Comparison of ENCODE assay signal across 17 cellular contexts in the genomic region with DNA sequence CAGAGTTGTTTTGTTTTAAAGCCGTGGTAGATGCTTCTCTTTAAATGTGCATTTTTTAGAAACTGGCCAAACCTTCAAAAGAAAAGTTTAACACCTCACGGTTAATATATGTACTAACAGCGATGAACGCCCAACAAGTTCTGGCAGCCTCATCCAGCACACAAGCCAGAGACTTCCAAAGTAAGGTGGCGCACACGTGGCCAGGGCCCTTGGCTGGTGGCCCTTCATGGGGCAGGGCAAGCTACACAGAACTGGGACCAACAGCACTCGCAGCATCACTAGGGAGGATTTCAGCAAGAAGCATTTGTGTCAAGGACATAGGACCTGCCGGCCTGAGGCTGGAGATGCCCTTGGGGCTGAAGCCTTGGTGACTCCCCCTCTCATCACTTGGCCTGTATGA. TPM values are rescaled to one million over a fixed set of nuclear protein-coding genes. Genes with fewer than 3 reads are reported as not detected.
A peak's percentile ranks its signal among the peaks of the same experiment; 100 is the strongest.
DNase-seq lines count a peak whose midpoint lies in the region; ATAC-seq and TF ChIP-seq lines count a peak whose summit lies in the region.
"Had no signal": no experiment of that assay in that cellular context is flagged by ENCODE, and none has a peak within 500 bp of the region (broad histone marks: within the 10 kb centered on the region; RNA-seq: fewer than 3 reads in every experiment).

No MANE protein-coding gene starts in this region.

- peak in 5 of 8 donors; percentile 22 to 72 (median 51) for ATAC-seq in heart right ventricle
- ATAC-seq: HepG2 had no signal

- peaks cover 2% of the 10 kb centered on the region for H3K4me1 Mint-ChIP-seq in endothelial cell (ENCODE audit: unreplicated experiment)

- H4K8ac ChIP-seq in neuronal stem cell (ENCODE audit: low read depth, low read length), result no peak overlapping the region

- H2BK12ac ChIP-seq in neuronal stem cell (ENCODE audit: low read length), result no peak overlapping the region

- WGBS in heart right ventricle, 2 donors, result 78 to 93% methylated on average over 8 of the region's 8 CpGs
- no CpG with 5 or more reads among the region's 8 CpGs for WGBS in neuronal stem cell (ENCODE audit: extremely low coverage in 2 of 2, insufficient read length in 2 of 2, insufficient replicate concordance in 1 of 2), 2 donors

- no peak overlapping the region for H3K14ac ChIP-seq in neuronal stem cell (ENCODE audit: low read length)

- no peak for TF ChIP-seq POLR2A in vagina (IDR thresholded peaks at IDR 0.05)

- H3K9me3 ChIP-seq in heart right ventricle (no peaks in the 10 kb centered on the region), right atrium auricular region (no peaks in the 10 kb centered on the region), neuronal stem cell (replicated peaks in 1 of 2; ENCODE audit: control insufficient read depth in 2 of 2, insufficient read depth in 1 of 2, low read depth in 1 of 2, low read length in 2 of 2) (no peaks in the 10 kb centered on the region), vagina (no peaks in the 10 kb centered on the region)
- H3K9me3 ChIP-seq: BE2C, HAP-1 had no signal

- H3K27me3 ChIP-seq in heart right ventricle, result no peaks in the 10 kb centered on the region
- H3K27me3 ChIP-seq in right atrium auricular region, result no peaks in the 10 kb centered on the region
- no peaks in the 10 kb centered on the region for H3K27me3 ChIP-seq in neuronal stem cell (ENCODE audit: control insufficient read depth in 3 of 3, insufficient read depth in 3 of 3, low read depth in 1 of 3, low read length in 3 of 3)
- no peaks in the 10 kb centered on the region for H3K27me3 ChIP-seq in vagina
- H3K27me3 ChIP-seq: BE2C had no signal

- H3K9ac ChIP-seq in neuronal stem cell (ENCODE audit: low read depth, low read length, poor library complexity), result no peak overlapping the region

- no peak overlapping the region for H3K4ac ChIP-seq in neuronal stem cell (ENCODE audit: low read length)

- no peak overlapping the region for H2AK5ac ChIP-seq in neuronal stem cell (ENCODE audit: low read depth, low read length)

- no peak overlapping the region for H4K91ac ChIP-seq in neuronal stem cell (ENCODE audit: low read depth, low read length, poor library complexity)

- peaks cover 0 to 48% (median 28%) of the 10 kb centered on the region in 9 donors for H3K4me1 ChIP-seq in heart right ventricle
- peaks cover 0 to 38% of the 10 kb centered on the region in 2 donors for H3K4me1 ChIP-seq in right atrium auricular region
- H3K4me1 ChIP-seq in neuronal stem cell (ENCODE audit: control insufficient read depth in 2 of 2, insufficient read depth in 1 of 2, low read depth in 1 of 2, low read length in 2 of 2), result peaks cover 0 to 4% of the 10 kb centered on the region in 2 donors
- peaks cover 28% of the 10 kb centered on the region for H3K4me1 ChIP-seq in vagina

- no peak overlapping the region for H2BK5ac ChIP-seq in neuronal stem cell (ENCODE audit: low read length)

- peak overlapping the region; percentile 8 for H3K23ac ChIP-seq in neuronal stem cell (ENCODE audit: low read depth, low read length, poor library complexity)

- H2AFZ ChIP-seq in neuronal stem cell (ENCODE audit: low read length), result no peak overlapping the region

- no peak for TF ChIP-seq CTCF in heart right ventricle (IDR thresholded peaks at IDR 0.05)
- TF ChIP-seq CTCF in right atrium auricular region (IDR thresholded peaks at IDR 0.05), result no peak
- no peak for TF ChIP-seq CTCF in endothelial cell (IDR thresholded peaks at IDR 0.05; ENCODE audit: unreplicated experiment)
- TF ChIP-seq CTCF in vagina (IDR thresholded peaks at IDR 0.05), result no peak

- no peaks in the 10 kb centered on the region for H3K79me1 ChIP-seq in neuronal stem cell (ENCODE audit: low read depth, low read length)

- H3K9me3 Mint-ChIP-seq in endothelial cell (ENCODE audit: unreplicated experiment), result no peaks in the 10 kb centered on the region
- H3K9me3 Mint-ChIP-seq: CD4-positive, CD25-positive, alpha-beta regulatory T cell; IgD-negative memory B cell had no signal

- H3K18ac ChIP-seq in neuronal stem cell (ENCODE audit: low read length), result no peak overlapping the region

- no peak overlapping the region for H2BK15ac ChIP-seq in neuronal stem cell (ENCODE audit: low read length)

- H3K4me3 ChIP-seq in heart right ventricle, result no peak overlapping the region
- no peak overlapping the region for H3K4me3 ChIP-seq in right atrium auricular region
- no peak overlapping the region for H3K4me3 ChIP-seq in neuronal stem cell (ENCODE audit: low read length in 2 of 2)
- H3K4me3 ChIP-seq in vagina, result no peak overlapping the region
- H3K4me3 ChIP-seq: HAP-1 had no signal

- H3K27ac ChIP-seq in heart right ventricle (no peak overlapping the region), right atrium auricular region (no peak overlapping the region), neuronal stem cell (replicated peaks; ENCODE audit: low read length) (no peak overlapping the region), vagina (no peak overlapping the region)

- no peak overlapping the region for H3K27ac Mint-ChIP-seq in endothelial cell (ENCODE audit: unreplicated experiment)
- H3K27ac Mint-ChIP-seq: IgD-negative memory B cell had no signal

- H3K4me2 ChIP-seq in neuronal stem cell (ENCODE audit: insufficient read depth, low read length, poor library complexity, severe bottlenecking), result no peak overlapping the region

- no peak for DNase-seq in heart right ventricle
- no peak for DNase-seq in right atrium auricular region (ENCODE audit: low spot score)
- DNase-seq in endothelial cell (ENCODE audit: low spot score), result no peak
- DNase-seq in neuronal stem cell (ENCODE audit: low spot score), result no peak
- DNase-seq in NCI-H1694 treated with DMSO at 0.1 percent for 48 hours (lab: John Stamatoyannopoulos, UW), result no peak
- no peak for DNase-seq in vagina (ENCODE audit: extremely low spot score in 2 of 2)
- DNase-seq in medulla oblongata (ENCODE audit: extremely low spot score), result no peak
- DNase-seq: ACHN; BE2C; C1 segment of cervical spinal cord; CD4-positive, CD25-positive, alpha-beta regulatory T cell; DMS153; DMS79; GF-D8 had no signal

- H3K36me3 ChIP-seq in heart right ventricle (peaks cover 0 to 84% (median 53%) of the 10 kb centered on the region in 9 donors), right atrium auricular region (peaks cover 57% of the 10 kb centered on the region), neuronal stem cell (replicated peaks in 1 of 2; ENCODE audit: control insufficient read depth in 2 of 2, insufficient read depth in 2 of 2, low read length in 2 of 2) (peaks cover 42 to 82% of the 10 kb centered on the region in 2 donors), vagina (peaks cover 0 to 53% of the 10 kb centered on the region in 2 donors)
- H3K36me3 ChIP-seq: BE2C had no signal

- peaks cover 5% of the 10 kb centered on the region for H3K27me3 Mint-ChIP-seq in endothelial cell (ENCODE audit: unreplicated experiment)
- H3K27me3 Mint-ChIP-seq: CD4-positive, CD25-positive, alpha-beta regulatory T cell; IgD-negative memory B cell had no signal

- H2BK120ac ChIP-seq in neuronal stem cell (ENCODE audit: low read depth, low read length), result no peak overlapping the region

- H3K36me3 Mint-ChIP-seq in endothelial cell (ENCODE audit: low read depth, unreplicated experiment), result peaks cover 38% of the 10 kb centered on the region
- H3K36me3 Mint-ChIP-seq: IgD-negative memory B cell had no signal

- peak overlapping the region; percentile 22 for H3K4me3 Mint-ChIP-seq in endothelial cell (ENCODE audit: unreplicated experiment)
- H3K4me3 Mint-ChIP-seq: CD4-positive, CD25-positive, alpha-beta regulatory T cell; IgD-negative memory B cell had no signal

- intact Hi-C loops in heart right ventricle (cut with DNase I) (no loop called here), vagina (cut with DNase I) (no loop called here)

RNA-seq across cellular contexts. Expression of a gene that starts 23.4 kb away (rescaled TPM):
- 10 to 100 TPM in 5 of 10 donors, 1 to 10 TPM in 5; 7.2 to 13.4 (median 9.8) TPM for total RNA-seq in heart right ventricle
- polyA plus RNA-seq in heart right ventricle, result 10 to 100 TPM in 1 of 2 donors, 1 to 10 TPM in 1; 6.9 to 11.6 TPM
- total RNA-seq in right atrium auricular region, result 10 to 100 TPM; 15.4 to 23.9 TPM
- total RNA-seq in endothelial cell (ENCODE audit: unreplicated experiment), result 29.9 TPM
- 9.0 TPM for polyA plus RNA-seq in neuronal stem cell (2013, experiment 1 of 2)
- 8.8 TPM for polyA plus RNA-seq in neuronal stem cell (2013, experiment 2 of 2)
- 15.7 TPM for total RNA-seq in vagina

RNA-seq across cellular contexts. Expression of a gene that starts 23.6 kb away (rescaled TPM):
- total RNA-seq in heart right ventricle (10 to 100 TPM; 29.6 to 39.3 (median 34.3) TPM), right atrium auricular region (10 to 100 TPM; 31.7 to 33.6 TPM), endothelial cell (ENCODE audit: unreplicated experiment) (43.3 TPM), vagina (56.7 TPM)
- polyA plus RNA-seq in heart right ventricle, result 10 to 100 TPM in 1 of 2 donors, 1 to 10 TPM in 1; 7.1 to 16.8 TPM
- 4.7 TPM for polyA plus RNA-seq in neuronal stem cell (2013, experiment 1 of 2)
- polyA plus RNA-seq in neuronal stem cell (2013, experiment 2 of 2), result 4.5 TPM
